In the genomic region with DNA sequence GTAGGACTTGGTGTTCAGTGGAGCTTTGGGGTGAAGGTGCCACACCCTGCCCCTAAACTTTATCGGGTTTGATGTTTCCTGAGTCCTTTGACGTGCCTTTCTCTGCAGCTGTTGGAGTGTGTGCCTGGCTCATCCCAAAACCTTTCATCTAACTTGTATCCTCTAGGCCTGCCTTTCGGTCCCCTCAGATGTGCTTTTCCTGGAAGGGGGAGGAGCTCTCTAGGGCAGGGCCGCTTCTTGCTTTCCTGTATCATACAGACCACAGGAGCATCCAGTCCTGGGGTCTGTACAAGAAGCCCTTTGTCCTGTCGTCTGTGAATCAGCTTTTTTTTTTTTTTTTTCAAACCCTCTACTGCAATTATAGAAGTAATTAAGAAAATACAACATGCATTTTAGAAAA, we compare ENCODE assay signal across 1 cellular context.
TF ChIP-seq lines count a peak whose summit lies in the region.

No MANE protein-coding gene starts in this region.

TF ChIP-seq in SK-N-SH treated with all-trans-retinoic acid at 6 μM for 48 hours, 23 proteins besides CTCF, POLR2A, EP300 and RAD21 (continued from another document):
- TF ChIP-seq, protein P1, sequence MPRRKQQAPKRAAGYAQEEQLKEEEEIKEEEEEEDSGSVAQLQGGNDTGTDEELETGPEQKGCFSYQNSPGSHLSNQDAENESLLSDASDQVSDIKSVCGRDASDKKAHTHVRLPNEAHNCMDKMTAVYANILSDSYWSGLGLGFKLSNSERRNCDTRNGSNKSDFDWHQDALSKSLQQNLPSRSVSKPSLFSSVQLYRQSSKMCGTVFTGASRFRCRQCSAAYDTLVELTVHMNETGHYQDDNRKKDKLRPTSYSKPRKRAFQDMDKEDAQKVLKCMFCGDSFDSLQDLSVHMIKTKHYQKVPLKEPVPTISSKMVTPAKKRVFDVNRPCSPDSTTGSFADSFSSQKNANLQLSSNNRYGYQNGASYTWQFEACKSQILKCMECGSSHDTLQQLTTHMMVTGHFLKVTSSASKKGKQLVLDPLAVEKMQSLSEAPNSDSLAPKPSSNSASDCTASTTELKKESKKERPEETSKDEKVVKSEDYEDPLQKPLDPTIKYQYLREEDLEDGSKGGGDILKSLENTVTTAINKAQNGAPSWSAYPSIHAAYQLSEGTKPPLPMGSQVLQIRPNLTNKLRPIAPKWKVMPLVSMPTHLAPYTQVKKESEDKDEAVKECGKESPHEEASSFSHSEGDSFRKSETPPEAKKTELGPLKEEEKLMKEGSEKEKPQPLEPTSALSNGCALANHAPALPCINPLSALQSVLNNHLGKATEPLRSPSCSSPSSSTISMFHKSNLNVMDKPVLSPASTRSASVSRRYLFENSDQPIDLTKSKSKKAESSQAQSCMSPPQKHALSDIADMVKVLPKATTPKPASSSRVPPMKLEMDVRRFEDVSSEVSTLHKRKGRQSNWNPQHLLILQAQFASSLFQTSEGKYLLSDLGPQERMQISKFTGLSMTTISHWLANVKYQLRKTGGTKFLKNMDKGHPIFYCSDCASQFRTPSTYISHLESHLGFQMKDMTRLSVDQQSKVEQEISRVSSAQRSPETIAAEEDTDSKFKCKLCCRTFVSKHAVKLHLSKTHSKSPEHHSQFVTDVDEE (CRISPR knock-in tag; IDR thresholded peaks at IDR 0.05) = no peak
- TF ChIP-seq ZFP30 (CRISPR knock-in tag; IDR thresholded peaks at IDR 0.05) (no peak), ZNF565 (CRISPR knock-in tag; conservative IDR thresholded peaks at IDR 0.05; ENCODE audit: low read depth) (no peak), ZNF70 (CRISPR knock-in tag; IDR thresholded peaks at IDR 0.05) (no peak), TCF4 (CRISPR knock-in tag; IDR thresholded peaks at IDR 0.05; ENCODE audit: borderline replicate concordance) (no peak), BACH2 (CRISPR knock-in tag; IDR thresholded peaks at IDR 0.05; ENCODE audit: borderline replicate concordance) (no peak), GLIS3 (CRISPR knock-in tag; IDR thresholded peaks at IDR 0.05) (no peak), SNAI2 (CRISPR knock-in tag; IDR thresholded peaks at IDR 0.05) (no peak)
